In the genomic region with DNA sequence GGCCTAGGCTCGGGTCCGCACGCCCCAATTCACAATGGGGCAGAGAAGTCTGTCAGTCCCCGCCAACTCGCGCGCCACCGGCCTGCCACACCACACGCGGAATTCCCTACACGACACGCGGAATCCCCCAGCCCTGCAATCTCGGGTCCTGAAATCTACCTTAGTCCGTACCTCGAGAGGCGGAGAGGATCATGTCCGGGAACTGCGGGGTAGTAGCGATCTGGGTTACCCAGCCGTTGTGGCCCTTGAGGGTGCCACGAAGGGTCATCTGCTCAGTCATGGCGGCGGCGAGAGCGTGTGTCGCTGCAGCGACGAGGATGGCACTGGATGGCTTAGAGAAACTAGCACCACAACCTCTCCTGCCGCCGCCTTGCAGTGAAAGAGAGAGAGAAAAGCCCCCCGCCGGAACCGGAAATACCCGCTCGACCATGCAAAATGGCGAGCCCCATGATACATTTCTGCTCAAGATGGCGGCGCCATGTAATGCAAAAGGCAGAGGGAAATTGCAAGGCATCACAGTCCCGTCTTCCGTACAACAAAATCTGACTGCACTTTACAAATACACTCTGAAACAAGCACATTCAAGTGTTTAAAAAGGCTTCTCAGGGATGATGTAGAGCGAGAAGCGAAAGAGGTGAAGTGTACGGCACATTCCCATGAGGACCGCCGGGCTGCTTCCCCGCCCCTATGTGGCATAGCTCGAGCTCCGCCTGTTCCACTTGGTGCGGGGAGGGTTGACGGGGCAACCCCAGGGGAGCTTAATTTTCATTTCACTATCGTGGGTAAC, we compare ENCODE assay signal across 8 cellular contexts. TPM values are rescaled to one million over a fixed set of nuclear protein-coding genes. Genes with fewer than 3 reads are reported as not detected.
DNase-seq lines count a peak whose midpoint lies in the region; ATAC-seq and TF ChIP-seq lines count a peak whose summit lies in the region.

RACK1 (minus strand) TSS at position 386 of the 787 bp plus-strand sequence; CDS start at position 280, 106 bp downstream.

- no peaks in the 10 kb centered on the region for H3K9me3 Mint-ChIP-seq in CD8-positive, alpha-beta T cell
- H3K9me3 Mint-ChIP-seq in natural killer cell treated with Interleukin-12 subunit alpha and Interleukin-12 subunit beta and Interleukin-15 and Interleukin-18, amount 100 ng/mL, for 72 hours = no peaks in the 10 kb centered on the region
- no peaks in the 10 kb centered on the region for H3K9me3 Mint-ChIP-seq in stimulated activated naive CD8-positive, alpha-beta T cell treated with anti-CD3 and anti-CD28 coated beads, Interleukin-15, amount 100 ng/mL, for 72 hours

- H3K23ac ChIP-seq in IMR-90 (ENCODE audit: low read depth, low read length) = peak within 1 kb of the TSS; percentile 98

- H3K27me3 Mint-ChIP-seq in CD8-positive, alpha-beta T cell (ENCODE audit: low read depth) = no peaks in the 10 kb centered on the region
- H3K27me3 Mint-ChIP-seq in natural killer cell treated with Interleukin-12 subunit alpha and Interleukin-12 subunit beta and Interleukin-15 and Interleukin-18, amount 100 ng/mL, for 72 hours = no peaks in the 10 kb centered on the region
- H3K27me3 Mint-ChIP-seq in stimulated activated naive CD8-positive, alpha-beta T cell treated with anti-CD3 and anti-CD28 coated beads, Interleukin-15, amount 100 ng/mL, for 72 hours = no peaks in the 10 kb centered on the region

- H3K4me1 Mint-ChIP-seq in CD8-positive, alpha-beta T cell (ENCODE audit: low read depth) = peaks cover 78% of the 10 kb centered on the region
- peaks cover 56 to 65% of the 10 kb centered on the region in 2 donors for H3K4me1 Mint-ChIP-seq in natural killer cell treated with Interleukin-12 subunit alpha and Interleukin-12 subunit beta and Interleukin-15 and Interleukin-18, amount 100 ng/mL, for 72 hours (ENCODE audit: low read depth in 2 of 2)
- peaks cover 61% of the 10 kb centered on the region for H3K4me1 Mint-ChIP-seq in stimulated activated naive CD8-positive, alpha-beta T cell treated with anti-CD3 and anti-CD28 coated beads, Interleukin-15, amount 100 ng/mL, for 72 hours

- H3K36me3 ChIP-seq in CD8-positive, alpha-beta T cell (ENCODE audit: insufficient read depth, low read length) = peaks cover 25% of the 10 kb centered on the region
- H3K36me3 ChIP-seq in IMR-90 (ENCODE audit: control insufficient read depth, insufficient read depth, low read length) (peaks cover 39% of the 10 kb centered on the region), esophagus squamous epithelium (peaks cover 27 to 37% (median 28%) of the 10 kb centered on the region in 3 donors)

- H3K9me3 ChIP-seq in CD8-positive, alpha-beta T cell (ENCODE audit: low read length) = no peaks in the 10 kb centered on the region
- H3K9me3 ChIP-seq in IMR-90 (ENCODE audit: control insufficient read depth, insufficient read depth, low read length) = no peaks in the 10 kb centered on the region
- no peaks in the 10 kb centered on the region for H3K9me3 ChIP-seq in esophagus squamous epithelium

- peak; percentile 79 to 93 (median 89) for DNase-seq in CD8-positive, alpha-beta T cell
- DNase-seq in IMR-90 (peak; percentile 85), esophagus squamous epithelium (lab: John Stamatoyannopoulos, UW) (no peak), UCSD-AML1 (lab: John Stamatoyannopoulos, UW; ENCODE audit: unreplicated experiment) (no peak)
- DNase-seq in activated CD8-positive, alpha-beta memory T cell treated with anti-CD3 and anti-CD28 coated beads, Interleukin-2, amount 50 U/mL, for 48 hours = peak; percentile 92
- DNase-seq in natural killer cell treated with Interleukin-12 subunit alpha and Interleukin-12 subunit beta and Interleukin-15 and Interleukin-18, amount 100 ng/mL, for 72 hours (ENCODE audit: low spot score) = peak; percentile 91
- DNase-seq in stimulated activated naive CD8-positive, alpha-beta T cell treated with anti-CD3 and anti-CD28 coated beads, Interleukin-15, amount 100 ng/mL, for 72 hours = peak; percentile 86 to 90

- ATAC-seq in CD8-positive, alpha-beta T cell = peak; percentile 72
- ATAC-seq in GM21526 (IDR thresholded peaks at IDR 0.05; ENCODE audit: low FRiP score, unreplicated experiment) = peak; percentile 52
- ATAC-seq in IMR-90 (ENCODE audit: low read depth) = peak; percentile 67
- peak; percentile 77 to 86 for ATAC-seq in natural killer cell treated with Interleukin-12 subunit alpha and Interleukin-12 subunit beta and Interleukin-15 and Interleukin-18, amount 100 ng/mL, for 72 hours
- peak; percentile 76 for ATAC-seq in stimulated activated naive CD8-positive, alpha-beta T cell treated with anti-CD3 and anti-CD28 coated beads, Interleukin-15, amount 100 ng/mL, for 72 hours

- peak within 1 kb of the TSS; percentile 91 for H3K9ac ChIP-seq in IMR-90 (ENCODE audit: low read depth, low read length)

- peaks cover 28% of the 10 kb centered on the region for H3K9me1 ChIP-seq in IMR-90 (ENCODE audit: insufficient read depth, low read length)

- H3K4me3 ChIP-seq in CD8-positive, alpha-beta T cell (ENCODE audit: low read depth, low read length) = peak within 1 kb of the TSS; percentile 76
- H3K4me3 ChIP-seq in IMR-90 (ENCODE audit: insufficient read depth, low read depth, low read length) (peak within 1 kb of the TSS; percentile 85), esophagus squamous epithelium (peak within 1 kb of the TSS; percentile 50 to 86 (median 72))

- H2AK9ac ChIP-seq in IMR-90 (replicated peaks; ENCODE audit: low read depth, low read length, poor library complexity) = peak within 1 kb of the TSS; percentile 99

- H3K27ac ChIP-seq in CD8-positive, alpha-beta T cell (ENCODE audit: low read depth, low read length) = peak within 1 kb of the TSS; percentile 69
- H3K27ac ChIP-seq in IMR-90 (ENCODE audit: insufficient read depth, low read length) (peak within 1 kb of the TSS; percentile 88), esophagus squamous epithelium (peak within 1 kb of the TSS; percentile 90 to 98 (median 96))

- peak within 1 kb of the TSS; percentile 99 for H3K4me2 ChIP-seq in IMR-90 (ENCODE audit: low read depth, low read length)

- TF ChIP-seq POLR2A in IMR-90 (IDR thresholded peaks at IDR 0.05; ENCODE audit: low read depth, low read length) (peak; percentile 97), esophagus squamous epithelium (IDR thresholded peaks at IDR 0.05) (peak in 2 of 4 donors; percentile 38 to 71)

- H2BK120ac ChIP-seq in IMR-90 (ENCODE audit: low read depth, low read length) = peak within 1 kb of the TSS; percentile 95

- H2BK5ac ChIP-seq in IMR-90 (ENCODE audit: low read depth, low read length, poor library complexity, severe bottlenecking) = peak within 1 kb of the TSS; percentile 95

- 1% methylated on average over 28 of the region's 52 CpGs; no CpG with 5 or more reads in 1 of the 2 experiments for WGBS in IMR-90 (ENCODE audit: extremely low coverage in 2 of 2, insufficient read length in 1 of 2), 2 experiments
- 0 to 1% methylated on average over 24 to 30 of the region's 52 CpGs for WGBS in esophagus squamous epithelium, 2 donors

- BruUV-seq in IMR-90 (replicated peaks; lab: Mats Ljungman, UMichigan) = TSS peak; percentile 44

- TF ChIP-seq CTCF in CD8-positive, alpha-beta T cell (IDR thresholded peaks at IDR 0.05) = no peak
- TF ChIP-seq CTCF in IMR-90 (conservative IDR thresholded peaks at IDR 0.05; ENCODE audit: low read depth, low read length) (no peak), esophagus squamous epithelium (IDR thresholded peaks at IDR 0.05) (no peak)

- no peaks in the 10 kb centered on the region for H3K27me3 ChIP-seq in CD8-positive, alpha-beta T cell (ENCODE audit: insufficient read depth, low read length)
- H3K27me3 ChIP-seq in IMR-90 (ENCODE audit: control insufficient read depth, insufficient read depth, low read length) (no peaks in the 10 kb centered on the region), esophagus squamous epithelium (no peaks in the 10 kb centered on the region)

- peak within 1 kb of the TSS; percentile 94 for H4K5ac ChIP-seq in IMR-90 (ENCODE audit: low read depth, low read length)

- peaks cover 52% of the 10 kb centered on the region for H3K36me3 Mint-ChIP-seq in CD8-positive, alpha-beta T cell
- peaks cover 28% of the 10 kb centered on the region for H3K36me3 Mint-ChIP-seq in natural killer cell treated with Interleukin-12 subunit alpha and Interleukin-12 subunit beta and Interleukin-15 and Interleukin-18, amount 100 ng/mL, for 72 hours

- H3K56ac ChIP-seq in IMR-90 (ENCODE audit: extremely low read depth, insufficient read depth, low read length) = peak within 1 kb of the TSS; percentile 93

- H3K27ac Mint-ChIP-seq in CD8-positive, alpha-beta T cell = peak within 1 kb of the TSS; percentile 99
- peak within 1 kb of the TSS; percentile 100 for H3K27ac Mint-ChIP-seq in natural killer cell treated with Interleukin-12 subunit alpha and Interleukin-12 subunit beta and Interleukin-15 and Interleukin-18, amount 100 ng/mL, for 72 hours
- H3K27ac Mint-ChIP-seq in stimulated activated naive CD8-positive, alpha-beta T cell treated with anti-CD3 and anti-CD28 coated beads, Interleukin-15, amount 100 ng/mL, for 72 hours = peak within 1 kb of the TSS; percentile 99 to 100

- peak within 1 kb of the TSS; percentile 90 for H2AFZ ChIP-seq in IMR-90 (replicated peaks; ENCODE audit: low read length, poor library complexity)

- H2AK5ac ChIP-seq in IMR-90 (ENCODE audit: low read depth, low read length) = peak within 1 kb of the TSS; percentile 93

- dilution Hi-C loops in IMR-90 (cut with HindIII; ENCODE audit: low sequenced_read_pairs, unreplicated experiment) = no loop called here

- intact Hi-C loops in CD8-positive, alpha-beta T cell (cut with DNase I, micrococcal nuclease) = loop anchor here (1.0 to 2.0 kb wide), 3 partner anchors 18 to 53 kb away; partner anchors contain the start of genes TRIM41 (in 2 of the 2) and TRIM52 (in 2 of the 2)
- intact Hi-C loops in IMR-90 (cut with micrococcal nuclease) (loop anchor here (1.0 kb wide), 2 partner anchors 20 to 36 kb away; partner anchors contain the start of gene TRIM41), esophagus squamous epithelium (cut with DNase I) (no loop called here)

- CTCF ChIA-PET in CD8-positive, alpha-beta T cell (lab: Charles Lee) = interaction anchor here (0.7 to 1.6 kb wide), 2 partner anchors 18 to 55 kb away, joined by 3 to 5 read pairs; partner anchors contain the start of gene TRIM52
- CTCF ChIA-PET in IMR-90 (lab: Yijun Ruan, JAX) = no interaction called here

- POLR2A ChIA-PET in CD8-positive, alpha-beta T cell (lab: Charles Lee) = interaction anchor here (0.5 to 8.1 kb wide), 7 partner anchors 9 to 1621 kb away, joined by 3 to 94 read pairs (median 4); partner anchors contain the start of genes TRIM41 and TRIM52
- POLR2A ChIA-PET in IMR-90 (lab: Charles Lee; ENCODE audit: unreplicated experiment) = interaction anchor here (0.5 to 0.7 kb wide), 2 partner anchors 9 to 434 kb away, joined by 4 read pairs; no protein-coding TSS in a partner anchor

- H3K4me3 Mint-ChIP-seq in CD8-positive, alpha-beta T cell = peak within 1 kb of the TSS; percentile 95
- H3K4me3 Mint-ChIP-seq in natural killer cell treated with Interleukin-12 subunit alpha and Interleukin-12 subunit beta and Interleukin-15 and Interleukin-18, amount 100 ng/mL, for 72 hours = peak within 1 kb of the TSS; percentile 97
- H3K4me3 Mint-ChIP-seq in stimulated activated naive CD8-positive, alpha-beta T cell treated with anti-CD3 and anti-CD28 coated beads, Interleukin-15, amount 100 ng/mL, for 72 hours = peak within 1 kb of the TSS; percentile 98 to 99

- peaks cover 59% of the 10 kb centered on the region for H4K20me1 ChIP-seq in IMR-90 (ENCODE audit: insufficient read depth, low read length)

- H2BK15ac ChIP-seq in IMR-90 (ENCODE audit: low read depth, low read length) = peak within 1 kb of the TSS; percentile 82; the same call in 2 of the 3 replicates

- H3K14ac ChIP-seq in IMR-90 (replicated peaks; ENCODE audit: low read depth, low read length) = peak within 1 kb of the TSS; percentile 94

- in situ Hi-C loops in IMR-90 (cut with MboI; ENCODE audit: low sequenced_read_pairs) = no loop called here

- peak within 1 kb of the TSS; percentile 89 to 97 for H4K8ac ChIP-seq in IMR-90 (ENCODE audit: low read depth in 2 of 2, low read length in 2 of 2)

- peak within 1 kb of the TSS; percentile 92 for H3K18ac ChIP-seq in IMR-90 (ENCODE audit: low read depth, low read length)

- peaks cover 18 to 53% of the 10 kb centered on the region in 2 experiments for H3K79me1 ChIP-seq in IMR-90 (ENCODE audit: low read depth in 1 of 2, low read length in 2 of 2)

- H4K91ac ChIP-seq in IMR-90 (ENCODE audit: insufficient read depth, low read depth, low read length) = peak within 1 kb of the TSS; percentile 98

- H3K4me1 ChIP-seq in CD8-positive, alpha-beta T cell (ENCODE audit: insufficient read depth, low read length) = peaks cover 42% of the 10 kb centered on the region
- H3K4me1 ChIP-seq in IMR-90 (ENCODE audit: control insufficient read depth, insufficient read depth, low read length) (peaks cover 18% of the 10 kb centered on the region), esophagus squamous epithelium (peaks cover 28 to 85% (median 45%) of the 10 kb centered on the region in 3 donors)

- no peak for TF ChIP-seq RAD21 in IMR-90 (IDR thresholded peaks at IDR 0.05; ENCODE audit: low read length)

- peak within 1 kb of the TSS; percentile 94 for H3K4ac ChIP-seq in IMR-90 (ENCODE audit: low read depth, low read length)

- H2BK20ac ChIP-seq in IMR-90 (ENCODE audit: low read depth, low read length) = peak within 1 kb of the TSS; percentile 83

RNA-seq across cellular contexts. Expression of gene RACK1, which starts in this region (rescaled TPM):
- 1,000 to 10,000 TPM; 2,370 to 2,438 TPM for total RNA-seq in CD8-positive, alpha-beta T cell
- total RNA-seq in IMR-90 (2012; rRNA removed) (5,432 and 9,350 TPM in 2 replicates), esophagus squamous epithelium (1,000 to 10,000 TPM; 1,705 to 2,735 (median 2,064) TPM)
- 4,263 and 4,589 TPM in 2 replicates for polyA plus RNA-seq in IMR-90 (2012; rRNA removed)
- 5,168 and 5,845 TPM in 2 replicates for polyA plus RNA-seq in IMR-90 (2012; cell fraction: cytosol; rRNA removed)
- polyA plus RNA-seq in IMR-90 (2012; cell fraction: nucleus; rRNA removed; ENCODE audit: low replicate concordance) = 1,327 and 2,272 TPM in 2 replicates
- total RNA-seq in natural killer cell treated with Interleukin-12 subunit alpha and Interleukin-12 subunit beta and Interleukin-15 and Interleukin-18, amount 100 ng/mL, for 72 hours = 1,000 to 10,000 TPM; 1,525 to 1,671 TPM

Comparison
In these comparisons a context has a peak if more than half of its experiments do, and no peak if none do; other contexts are left out.
1. DNase-seq: peak in CD8-positive, alpha-beta T cell (7 of 7), IMR-90 (single experiment), activated CD8-positive, alpha-beta memory T cell treated with anti-CD3 and anti-CD28 coated beads, Interleukin-2, amount 50 U/mL, for 48 hours (single experiment), natural killer cell treated with Interleukin-12 subunit alpha and Interleukin-12 subunit beta and Interleukin-15 and Interleukin-18, amount 100 ng/mL, for 72 hours (single experiment) and stimulated activated naive CD8-positive, alpha-beta T cell treated with anti-CD3 and anti-CD28 coated beads, Interleukin-15, amount 100 ng/mL, for 72 hours (2 of 2); none in esophagus squamous epithelium (single experiment) and UCSD-AML1 (single experiment).
2. Peak in every context shown above with its lines, with median percentiles within 50 percentile points of each other: ATAC-seq, H3K27ac ChIP-seq, H3K4me3 ChIP-seq, H3K27ac Mint-ChIP-seq and H3K4me3 Mint-ChIP-seq.